19 cellular contexts compared by ENCODE assay signal in the genomic region with DNA sequence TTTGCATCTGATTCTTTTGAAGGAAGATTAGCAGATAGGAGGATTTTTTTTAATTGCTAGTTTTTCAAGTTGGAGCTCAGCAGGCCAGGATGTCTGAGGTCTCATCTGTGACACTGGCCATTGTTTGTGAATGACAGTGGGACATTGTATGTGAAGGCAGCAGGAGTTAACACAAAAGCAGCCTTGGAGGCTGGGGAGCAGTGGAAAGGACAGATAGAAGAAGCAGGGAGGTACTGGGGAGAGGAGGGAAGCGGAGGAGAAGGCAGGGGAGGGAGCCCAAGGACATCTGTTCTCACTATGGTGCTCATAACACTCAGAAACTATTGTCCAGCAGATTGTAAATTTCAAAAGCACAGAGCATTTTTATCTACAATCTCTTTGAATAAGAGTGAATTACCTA.
"Had no signal": no experiment of that assay in that cellular context is flagged by ENCODE, and none has a peak within 500 bp of the region (broad histone marks: within the 10 kb centered on the region; RNA-seq: fewer than 3 reads in every experiment).

No MANE protein-coding gene starts in this region.

- H3K4me1 Mint-ChIP-seq: natural killer cell; stimulated activated effector memory CD8-positive, alpha-beta T cell treated with anti-CD3 and anti-CD28 coated beads, Interleukin-12 subunit alpha, Interleukin-12 subunit beta, amount 100 ng/mL, for 72 hours had no signal

- H3K4me3 ChIP-seq: heart right ventricle, pancreas, prostate gland, right lobe of liver, tibial nerve, upper lobe of right lung, vagina had no signal

- H3K27ac Mint-ChIP-seq: dendritic cell treated with granulocyte-macrophage colony-stimulating factor and Interleukin-4, amounts not matched to agents 40 ng/mL and 50 ng/mL, for 4 days; mesothelial cell of epicardium; natural killer cell; stimulated activated effector memory CD8-positive, alpha-beta T cell treated with anti-CD3 and anti-CD28 coated beads, Interleukin-12 subunit alpha, Interleukin-12 subunit beta, amount 100 ng/mL, for 72 hours had no signal

- H3K27ac ChIP-seq: heart right ventricle, pancreas, prostate gland, right lobe of liver, tibial nerve, upper lobe of right lung, vagina had no signal

- H3K9me3 ChIP-seq: pancreas, prostate gland, right lobe of liver, tibial nerve, upper lobe of right lung, vagina had no signal

- H3K27me3 ChIP-seq: pancreas, right lobe of liver, tibial nerve, upper lobe of right lung, vagina had no signal

- H3K4me3 Mint-ChIP-seq: dendritic cell treated with granulocyte-macrophage colony-stimulating factor and Interleukin-4, amounts not matched to agents 40 ng/mL and 50 ng/mL, for 4 days; mesothelial cell of epicardium; natural killer cell; neural crest cell; stimulated activated effector memory CD8-positive, alpha-beta T cell treated with anti-CD3 and anti-CD28 coated beads, Interleukin-12 subunit alpha, Interleukin-12 subunit beta, amount 100 ng/mL, for 72 hours had no signal

- H3K36me3 ChIP-seq: heart right ventricle, pancreas, prostate gland, right lobe of liver, tibial nerve, upper lobe of right lung, vagina had no signal

- H3K36me3 Mint-ChIP-seq: mesothelial cell of epicardium; natural killer cell; stimulated activated effector memory CD8-positive, alpha-beta T cell treated with anti-CD3 and anti-CD28 coated beads, Interleukin-12 subunit alpha, Interleukin-12 subunit beta, amount 100 ng/mL, for 72 hours had no signal

- H3K9me3 Mint-ChIP-seq: dendritic cell treated with granulocyte-macrophage colony-stimulating factor and Interleukin-4, amounts not matched to agents 40 ng/mL and 50 ng/mL, for 4 days; natural killer cell; stimulated activated effector memory CD8-positive, alpha-beta T cell treated with anti-CD3 and anti-CD28 coated beads, Interleukin-12 subunit alpha, Interleukin-12 subunit beta, amount 100 ng/mL, for 72 hours had no signal

- DNase-seq: erythroblast; foreskin melanocyte; heart right ventricle; islet precursor cell; mammary epithelial cell; natural killer cell; pancreas; right lobe of liver; stimulated activated CD4-positive, alpha-beta T cell treated with anti-CD3 and anti-CD28 coated beads, Interleukin-4, amount 100 ng/mL, for 1 hour; stimulated activated CD8-positive, alpha-beta memory T cell treated with anti-CD3 and anti-CD28 coated beads, Interleukin-4, amount 100 ng/mL, for 48 hours; stimulated activated naive CD8-positive, alpha-beta T cell treated with anti-CD3 and anti-CD28 coated beads, Interleukin-15, Interleukin-2, amounts not matched to agents 100 U/mL and 50 U/mL, for 24 hours; upper lobe of right lung had no signal

- H3K27me3 Mint-ChIP-seq: dendritic cell treated with granulocyte-macrophage colony-stimulating factor and Interleukin-4, amounts not matched to agents 40 ng/mL and 50 ng/mL, for 4 days had no signal

- H3K4me1 ChIP-seq: heart right ventricle, pancreas, prostate gland, right lobe of liver, tibial nerve, upper lobe of right lung, vagina had no signal
